1 cellular context compared by ENCODE assay signal in genomic region chr4:113756005-113756410, GRCh38.
TF ChIP-seq lines count a peak whose summit lies in the region.

No MANE protein-coding gene starts in this region.

TF ChIP-seq in HepG2, 621 proteins besides CTCF, POLR2A, EP300 and RAD21 (continued from another document and continues in another):
- TF ChIP-seq ZNF646 (CRISPR knock-in tag; IDR thresholded peaks at IDR 0.05) (no peak), ZNF350 (CRISPR knock-in tag; IDR thresholded peaks at IDR 0.05; ENCODE audit: borderline replicate concordance, low read depth) (no peak), ATF6 (CRISPR knock-in tag; conservative IDR thresholded peaks at IDR 0.05) (no peak), FOXK1 (CRISPR knock-in tag; IDR thresholded peaks at IDR 0.05; ENCODE audit: borderline replicate concordance, low read depth) (no peak), PHF20 (CRISPR knock-in tag; IDR thresholded peaks at IDR 0.05) (no peak), MZF1 (CRISPR knock-in tag; IDR thresholded peaks at IDR 0.05; ENCODE audit: borderline replicate concordance) (no peak), DR1 (CRISPR knock-in tag; IDR thresholded peaks at IDR 0.05) (no peak), STAT6 (CRISPR knock-in tag; IDR thresholded peaks at IDR 0.05; ENCODE audit: borderline replicate concordance) (no peak), ZNF557 (CRISPR knock-in tag; IDR thresholded peaks at IDR 0.05) (no peak), HMG20A (CRISPR knock-in tag; IDR thresholded peaks at IDR 0.05; ENCODE audit: borderline replicate concordance) (peak; percentile 14; the same call in 1 of the 2 replicates), GFI1 (CRISPR knock-in tag; IDR thresholded peaks at IDR 0.05; ENCODE audit: borderline replicate concordance) (no peak), ZNF800 (CRISPR knock-in tag; IDR thresholded peaks at IDR 0.05) (no peak), TEAD3 (CRISPR knock-in tag; optimal IDR thresholded peaks at IDR 0.05; ENCODE audit: borderline replicate concordance) (peak; percentile 53), SOX6 (IDR thresholded peaks at IDR 0.05) (no peak), SOX6 (CRISPR knock-in tag; IDR thresholded peaks at IDR 0.05) (peak; percentile 34; the same call in 1 of the 2 replicates), ZNF143 (CRISPR knock-in tag; IDR thresholded peaks at IDR 0.05) (no peak), FOXJ3 (CRISPR knock-in tag; IDR thresholded peaks at IDR 0.05; ENCODE audit: borderline replicate concordance) (peak; percentile 21; the same call in 1 of the 2 replicates), ZNF547 (CRISPR knock-in tag; IDR thresholded peaks at IDR 0.05) (no peak), SNAPC5 (CRISPR knock-in tag; IDR thresholded peaks at IDR 0.05; ENCODE audit: borderline replicate concordance) (no peak), SALL1 (CRISPR knock-in tag; IDR thresholded peaks at IDR 0.05) (no peak), ZNF550 (CRISPR knock-in tag; IDR thresholded peaks at IDR 0.05; ENCODE audit: borderline replicate concordance) (no peak), HMG20B (CRISPR knock-in tag; conservative IDR thresholded peaks at IDR 0.05) (no peak), SMARCC2 (IDR thresholded peaks at IDR 0.05) (no peak), RNF2 (conservative IDR thresholded peaks at IDR 0.05; ENCODE audit: low read depth) (no peak), SMAD9 (CRISPR knock-in tag; IDR thresholded peaks at IDR 0.05) (no peak), TRIM24 (CRISPR knock-in tag; IDR thresholded peaks at IDR 0.05) (no peak), KLF11 (CRISPR knock-in tag; IDR thresholded peaks at IDR 0.05) (no peak), ZNF367 (CRISPR knock-in tag; IDR thresholded peaks at IDR 0.05; ENCODE audit: borderline replicate concordance) (no peak), PAXIP1 (CRISPR knock-in tag; conservative IDR thresholded peaks at IDR 0.05) (peak; percentile 31; the same call in 1 of the 2 replicates), ZNF552 (CRISPR knock-in tag; IDR thresholded peaks at IDR 0.05; ENCODE audit: borderline replicate concordance) (no peak), ZNF543 (CRISPR knock-in tag; IDR thresholded peaks at IDR 0.05) (no peak), JUND (CRISPR knock-in tag; IDR thresholded peaks at IDR 0.05) (no peak), CENPX (CRISPR knock-in tag; IDR thresholded peaks at IDR 0.05) (no peak), CEBPG (CRISPR knock-in tag; IDR thresholded peaks at IDR 0.05) (no peak), ASH2L (IDR thresholded peaks at IDR 0.05; ENCODE audit: insufficient read length, low read depth, low read length) (peak; percentile 29), NCOA2 (CRISPR knock-in tag; IDR thresholded peaks at IDR 0.05) (peak; percentile 61), MXD4 (CRISPR knock-in tag; IDR thresholded peaks at IDR 0.05) (no peak), ARID3A (IDR thresholded peaks at IDR 0.05; ENCODE audit: low read depth, low read length) (0 out of 2 replicates have a peak, but pooled peaks have one; percentile 33), ARID5B (CRISPR knock-in tag; IDR thresholded peaks at IDR 0.05) (peak; percentile 30; the same call in 1 of the 2 replicates), MAFF (IDR thresholded peaks at IDR 0.05; ENCODE audit: low read depth, low read length) (no peak), RFXANK (CRISPR knock-in tag; IDR thresholded peaks at IDR 0.05) (no peak)
